In the genomic region with DNA sequence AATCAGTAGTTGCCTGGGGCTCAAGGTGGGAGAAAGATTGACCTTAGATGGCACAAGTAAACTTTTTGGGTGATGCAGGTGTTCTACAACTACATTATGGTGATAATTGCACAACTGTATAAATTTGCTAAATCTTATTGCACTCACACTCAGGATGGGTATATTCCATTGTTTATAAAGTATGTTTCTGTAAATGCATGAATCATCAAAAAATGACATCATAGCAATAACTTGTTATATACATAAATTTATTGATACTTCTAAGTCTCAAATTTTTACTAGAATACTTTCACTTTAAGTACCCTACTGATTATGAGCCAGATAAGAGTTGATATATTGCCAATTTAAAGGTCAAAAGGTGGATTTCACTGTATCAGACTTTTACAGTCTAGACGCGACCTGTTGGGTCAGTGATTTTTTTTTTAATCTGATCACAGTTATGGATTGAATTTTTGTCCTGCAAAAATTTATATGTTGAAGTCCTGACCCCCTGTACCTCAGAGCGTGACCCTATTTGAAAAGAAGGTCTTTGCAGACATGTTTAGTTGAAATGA, we compare ENCODE assay signal across 21 cellular contexts. TPM values are rescaled to one million over a fixed set of nuclear protein-coding genes. Genes with fewer than 3 reads are reported as not detected.
DNase-seq lines count a peak whose midpoint lies in the region; ATAC-seq, FAIRE-seq and TF ChIP-seq lines count a peak whose summit lies in the region.
"Had no signal": no experiment of that assay in that cellular context is flagged by ENCODE, and none has a peak within 500 bp of the region (broad histone marks: within the 10 kb centered on the region; RNA-seq: fewer than 3 reads in every experiment).

No MANE protein-coding gene starts in this region.

- 85% methylated on average over 3 of the region's 3 CpGs for WGBS in A549 (ENCODE audit: missing lambda C conversion rate)
- WGBS in K562 (ENCODE audit: insufficient coverage, low coverage, missing lambda C conversion rate): 73% methylated on average over 3 of the region's 3 CpGs
- 28% methylated on average over 3 of the region's 3 CpGs for WGBS in right lobe of liver (ENCODE audit: insufficient coverage, low coverage, low lambda C conversion rate, missing lambda C conversion rate)

- H3K27me3 ChIP-seq in K562 (ENCODE audit: control insufficient read depth in 2 of 2, insufficient read depth in 2 of 2, low read length in 2 of 2): no peaks in the 10 kb centered on the region
- no peaks in the 10 kb centered on the region for H3K27me3 ChIP-seq in right lobe of liver
- H3K27me3 ChIP-seq: BLaER1 treated with 17β-estradiol and CSF1 and Interleukin-3, amounts not matched to agents 10 nM and 100 nM had no signal

- TF ChIP-seq POLR2A in A549 (IDR thresholded peaks at IDR 0.05; ENCODE audit: low read length) (no peak), K562 (conservative IDR thresholded peaks at IDR 0.05) (no peak), right lobe of liver (IDR thresholded peaks at IDR 0.05) (no peak)

- in situ Hi-C loops in K562 (cut with MboI): no loop called here

- no peaks in the 10 kb centered on the region for H3K9me1 ChIP-seq in K562 (ENCODE audit: control insufficient read depth, insufficient read depth, low read length)

- no peak for TF ChIP-seq CTCF in A549 (IDR thresholded peaks at IDR 0.05)
- no peak for TF ChIP-seq CTCF in HEK293 (tag by site-specific recombination; IDR thresholded peaks at IDR 0.05)
- TF ChIP-seq CTCF in K562 (IDR thresholded peaks at IDR 0.05 in 2 of 3, conservative IDR thresholded peaks at IDR 0.05 in 1 of 3; ENCODE audit: insufficient read depth in 2 of 3, low read depth in 1 of 3, low read length in 3 of 3): no peak
- TF ChIP-seq CTCF in right lobe of liver (IDR thresholded peaks at IDR 0.05): no peak
- TF ChIP-seq CTCF in foreskin fibroblast (IDR thresholded peaks at IDR 0.05; ENCODE audit: low read depth, low read length): no peak

- H3K4me3 ChIP-seq in A549 (no peak overlapping the region), HEK293 (ENCODE audit: low read depth, low read length) (no peak overlapping the region), K562 (no peak overlapping the region), right lobe of liver (no peak overlapping the region), foreskin fibroblast (ENCODE audit: low read depth in 1 of 2, low read length in 2 of 2) (no peak overlapping the region)
- H3K4me3 ChIP-seq: BLaER1 treated with 17β-estradiol and CSF1 and Interleukin-3, amounts not matched to agents 10 nM and 100 nM; GM23248; HAP-1 had no signal

- no peaks in the 10 kb centered on the region for H3K9me3 ChIP-seq in A549
- no peaks in the 10 kb centered on the region for H3K9me3 ChIP-seq in HEK293 (ENCODE audit: control insufficient read depth, insufficient read depth, low read depth, low read length)
- H3K9me3 ChIP-seq in K562 (replicated peaks; ENCODE audit: control insufficient read depth, insufficient read depth, low read depth, low read length): no peaks in the 10 kb centered on the region
- no peaks in the 10 kb centered on the region for H3K9me3 ChIP-seq in right lobe of liver
- H3K9me3 ChIP-seq: HAP-1 had no signal

- no peak overlapping the region for H3K9ac ChIP-seq in K562 (ENCODE audit: insufficient read depth in 1 of 2, low read depth in 2 of 2, low read length in 2 of 2)
- H3K9ac ChIP-seq: BLaER1 treated with 17β-estradiol and CSF1 and Interleukin-3, amounts not matched to agents 10 nM and 100 nM; GM23248 had no signal

- H2AFZ ChIP-seq in K562 (ENCODE audit: low read depth, low read length): no peak overlapping the region
- H2AFZ ChIP-seq: GM23248 had no signal

- TF ChIP-seq EP300 in A549 (IDR thresholded peaks at IDR 0.05) (no peak), K562 (IDR thresholded peaks at IDR 0.05; ENCODE audit: low read length) (no peak)

- no peak for ATAC-seq in A549
- no peak for ATAC-seq in K562
- ATAC-seq in right lobe of liver: peak in 3 of 4 donors; percentile 46 to 56 (median 48)

- CTCF ChIA-PET in A549 (lab: Yijun Ruan, JAX): no interaction called here
- CTCF ChIA-PET in HEK293 (lab: Yijun Ruan, JAX): no interaction called here
- CTCF ChIA-PET in K562 (lab: Yijun Ruan, JAX; ENCODE audit: low intra/inter-chr PET ratio): no interaction called here
- CTCF ChIA-PET in HEK293T (lab: Yijun Ruan, JAX): no interaction called here

- intact Hi-C loops in K562 (cut with micrococcal nuclease) (no loop called here), right lobe of liver (cut with DNase I) (no loop called here)

- H3K4me1 ChIP-seq in A549: no peaks in the 10 kb centered on the region
- no peaks in the 10 kb centered on the region for H3K4me1 ChIP-seq in HEK293 (ENCODE audit: control insufficient read depth, insufficient read depth, low read length)
- no peaks in the 10 kb centered on the region for H3K4me1 ChIP-seq in K562 (replicated peaks in 1 of 2; ENCODE audit: control insufficient read depth in 2 of 2, insufficient read depth in 2 of 2, low read length in 2 of 2)
- no peaks in the 10 kb centered on the region for H3K4me1 ChIP-seq in right lobe of liver
- H3K4me1 ChIP-seq: HAP-1 had no signal

- no peak for TF ChIP-seq RAD21 in A549 (conservative IDR thresholded peaks at IDR 0.05 in 1 of 2, IDR thresholded peaks at IDR 0.05 in 1 of 2)
- TF ChIP-seq RAD21 in K562 (CRISPR knock-in tag; conservative IDR thresholded peaks at IDR 0.05 in 1 of 2, IDR thresholded peaks at IDR 0.05 in 1 of 2): no peak

- H3K27ac ChIP-seq in A549 (no peak overlapping the region), HEK293 (ENCODE audit: extremely low read depth, low read depth, low read length) (no peak overlapping the region), K562 (ENCODE audit: extremely low read depth, low read depth, low read length) (no peak overlapping the region), right lobe of liver (no peak overlapping the region)
- H3K27ac ChIP-seq: 22Rv1; BLaER1 treated with 17β-estradiol and CSF1 and Interleukin-3, amounts not matched to agents 10 nM and 100 nM; GM23248 had no signal

- H3K79me2 ChIP-seq in K562 (ENCODE audit: control insufficient read depth, insufficient read depth, low read length): no peaks in the 10 kb centered on the region

- DNase-seq in A549 (ENCODE audit: low read depth in 1 of 2, low spot score in 1 of 2) (no peak), K562 (ENCODE audit: extremely low read depth in 1 of 4, low spot score in 3 of 4) (no peak), right lobe of liver (no peak), HEK293T (ENCODE audit: extremely low spot score) (no peak), A172 (ENCODE audit: low spot score) (no peak), foreskin fibroblast (no peak)
- DNase-seq: CD8-positive, alpha-beta memory T cell; COR-L47; DMS 273 treated with DMSO at 0.1 percent for 48 hours; DMS53; DND-41; EL; GM23248 had no signal

- H3K36me3 ChIP-seq in HEK293 (ENCODE audit: control insufficient read depth in 2 of 2, insufficient read depth in 1 of 2, low read length in 2 of 2) (no peaks in the 10 kb centered on the region; a peak in 1 of 3 replicates), K562 (ENCODE audit: control insufficient read depth, insufficient read depth, low read length) (0 out of 3 replicates have a peak, but pooled peaks cover 5% of the 10 kb centered on the region), right lobe of liver (peaks cover 0 to 3% (median 0%) of the 10 kb centered on the region in 4 donors)
- H3K36me3 ChIP-seq: HAP-1 had no signal

- H4K20me1 ChIP-seq in K562 (replicated peaks; ENCODE audit: control insufficient read depth, insufficient read depth, low read length): no peaks in the 10 kb centered on the region
- H4K20me1 ChIP-seq: BLaER1 treated with 17β-estradiol and CSF1 and Interleukin-3, amounts not matched to agents 10 nM and 100 nM had no signal

- no peak overlapping the region for H3K4me2 ChIP-seq in A549
- H3K4me2 ChIP-seq in K562 (ENCODE audit: insufficient read depth, low read length): no peak overlapping the region
- H3K4me2 ChIP-seq: BLaER1 treated with 17β-estradiol and CSF1 and Interleukin-3, amounts not matched to agents 10 nM and 100 nM had no signal

- no TSS peak for BruUV-seq in K562 (replicated peaks; lab: Mats Ljungman, UMichigan)

- no peak for FAIRE-seq in A549 (lab: Jason Lieb, UNC)
- FAIRE-seq in K562 (lab: Jason Lieb, UNC): no peak
- FAIRE-seq: G401.6, GM12892, GM18507, HTR-8/SVneo had no signal

- POLR2A ChIA-PET in A549 (lab: Yijun Ruan, JAX): no interaction called here
- POLR2A ChIA-PET in HEK293 (lab: Yijun Ruan, JAX): no interaction called here
- POLR2A ChIA-PET in K562 (lab: Yijun Ruan, JAX): no interaction called here
- POLR2A ChIA-PET in HEK293T (lab: Yijun Ruan, JAX): no interaction called here

TF ChIP-seq in A549, 52 proteins besides CTCF, POLR2A, EP300 and RAD21 (continues in another document):
- TF ChIP-seq EHMT2 (IDR thresholded peaks at IDR 0.05; ENCODE audit: low read depth): no peak

TF ChIP-seq in K562, 482 proteins besides CTCF, POLR2A, EP300 and RAD21 (continues in another document):
- TF ChIP-seq ZNF316 (IDR thresholded peaks at IDR 0.05): peak; percentile 57

RNA-seq across cellular contexts. Expression of a gene that starts 37.4 kb away (rescaled TPM):
- 26.6 and 28.3 TPM in 2 replicates for polyA plus RNA-seq in A549 (2011; rRNA removed)
- polyA plus RNA-seq in A549 (2012; cell fraction: cytosol; rRNA removed): 12.6 and 16.1 TPM in 2 replicates
- polyA plus RNA-seq in A549 (2012; cell fraction: nucleus; rRNA removed): 26.5 and 29.4 TPM in 2 replicates
- 17.3 to 18.7 TPM (median 17.4 TPM) in 3 replicates for polyA plus RNA-seq in A549 (2017; fragmentation: RNase III; extraction: RNeasy Plus Mini Kit Qiagen cat#74134 plus additional on column Dnase treatment)
- 21.5 and 21.8 TPM in 2 replicates for polyA minus RNA-seq in A549 (2011; rRNA and poly(A)+ RNA removed)
- 33.7 and 89.5 TPM in 2 replicates for total RNA-seq in K562 (2011; cell fraction: chromatin; rRNA removed; ENCODE audit: low replicate concordance)
- total RNA-seq in K562 (2011; cell fraction: nucleolus; rRNA removed): 12.2 and 16.1 TPM in 2 replicates
- 27.9 and 35.1 TPM in 2 replicates for total RNA-seq in K562 (2011; cell fraction: nucleoplasm; rRNA removed)
- 14.1 and 16.7 TPM in 2 replicates for total RNA-seq in K562 (2014; rRNA removed)
- 18.1 and 25.2 TPM in 2 replicates for total RNA-seq in K562 (2014; rRNA removed; fragmentation: Illumina TruSeq; extraction: Trizol)
- total RNA-seq in K562 (2015; rRNA removed; fragmentation: Illumina TruSeq; extraction: Trizol): 22.5 and 25.7 TPM in 2 replicates
- 24.2 and 24.9 TPM in 2 replicates for total RNA-seq in K562 (2021)
- polyA plus RNA-seq in K562 (2011; rRNA removed): 19.5 and 35.4 TPM in 2 replicates
- polyA plus RNA-seq in K562 (2011; cell fraction: cytosol; rRNA removed): 16.8 and 22.8 TPM in 2 replicates
- 37.4 and 57.2 TPM in 2 replicates for polyA plus RNA-seq in K562 (2011; cell fraction: nucleus; rRNA removed)
- 16.1 and 17.9 TPM in 2 replicates for polyA plus RNA-seq in K562 (2012)
- 22.6 and 25.8 TPM in 2 replicates for polyA plus RNA-seq in K562 (2014; fragmentation: Illumina TruSeq; extraction: Trizol)
- 1 to 10 TPM in 1 of 2 experiments, under 1 TPM in 1; 0.96 to 1.0 TPM for polyA plus RNA-seq in K562 (2014; fragmentation: Nextera tagmentation; extraction: Ambion mirVana)
- 22.4 and 22.7 TPM in 2 replicates for polyA plus RNA-seq in K562 (2014; rRNA removed)
- polyA minus RNA-seq in K562 (2011; rRNA and poly(A)+ RNA removed): 38.0 and 48.5 TPM in 2 replicates
- 14.4 and 18.8 TPM in 2 replicates for polyA minus RNA-seq in K562 (2011; cell fraction: cytosol; rRNA and poly(A)+ RNA removed)
- polyA minus RNA-seq in K562 (2011; cell fraction: nucleus; rRNA and poly(A)+ RNA removed): 15.1 and 17.4 TPM in 2 replicates
- 10 to 100 TPM in 3 of 6 experiments, 1 to 10 TPM in 3; 7.6 to 11.2 (median 9.4) TPM for total RNA-seq in right lobe of liver
- 25.6 and 34.3 TPM in 2 replicates for total RNA-seq in A172 (2014; rRNA removed; shearing (Covaris generic))

Comparison
In these comparisons a context has a peak if more than half of its experiments do, and no peak if none do; other contexts are left out.
1. ATAC-seq: peak in right lobe of liver (3 of 4); none in A549 (0 of 2) and K562 (single experiment).